8 cellular contexts compared by ENCODE assay signal in genomic region chr17:29155235-29155965, GRCh38. TPM values are rescaled to one million over a fixed set of nuclear protein-coding genes. Genes with fewer than 3 reads are reported as not detected.
DNase-seq lines count a peak whose midpoint lies in the region; ATAC-seq and TF ChIP-seq lines count a peak whose summit lies in the region.

No MANE protein-coding gene starts in this region.

- no peaks in the 10 kb centered on the region for H3K27me3 ChIP-seq in adrenal gland

- peaks cover 18 to 68% of the 10 kb centered on the region in 2 donors for H3K4me1 ChIP-seq in adrenal gland (replicated peaks in 1 of 2)

- ATAC-seq in left colon (peak; percentile 86), GM21367 (IDR thresholded peaks at IDR 0.05; ENCODE audit: unreplicated experiment) (no peak), HG02840 (IDR thresholded peaks at IDR 0.05; ENCODE audit: low FRiP score, unreplicated experiment) (no peak)

- TF ChIP-seq CTCF in GM10248 (IDR thresholded peaks at IDR 0.05; ENCODE audit: control extremely low read depth, extremely low read depth, low read depth, missing control alignments) (no peak), adrenal gland (IDR thresholded peaks at IDR 0.05) (no peak)

- H3K27ac ChIP-seq in SK-N-MC (peak overlapping the region; percentile 69), adrenal gland (peak overlapping the region in 4 of 5 donors; percentile 27 to 82 (median 76))

- POLR2A ChIA-PET in GM10248 (lab: Yijun Ruan, JAX): no interaction called here

- CTCF ChIA-PET in GM10248 (lab: Yijun Ruan, JAX): interaction anchor here (1.2 to 2.1 kb wide), 6 partner anchors 8 to 65 kb away, joined by 3 to 14 read pairs (median 4); partner anchors contain the start of gene MYO18A

- intact Hi-C loops in adrenal gland (cut with DNase I) (no loop called here), left colon (cut with DNase I, micrococcal nuclease) (no loop called here)

- no peaks in the 10 kb centered on the region for H3K36me3 ChIP-seq in SK-N-MC (ENCODE audit: insufficient read depth, low read length)
- H3K36me3 ChIP-seq in adrenal gland (replicated peaks in 1 of 2): no peaks in the 10 kb centered on the region

- H3K9me3 ChIP-seq in SK-N-MC (ENCODE audit: low read depth, low read length): no peaks in the 10 kb centered on the region
- H3K9me3 ChIP-seq in adrenal gland (replicated peaks in 1 of 3): no peaks in the 10 kb centered on the region

- H3K9ac ChIP-seq in SK-N-MC (ENCODE audit: insufficient read length): peak overlapping the region; percentile 26

- 29 to 47% (median 39%) methylated on average over 8 to 11 of the region's 11 CpGs for WGBS in adrenal gland, 4 donors

- DNase-seq in GM10248 (ENCODE audit: extremely low spot score) (peak; percentile 71), SK-N-MC (ENCODE audit: low read depth, low spot score) (no peak), adrenal gland (peak in 6 of 7 donors; percentile 63 to 80 (median 74)), left colon (peak; percentile 65 to 75), NCI-H82 treated with DMSO at 0.1 percent for 48 hours (lab: John Stamatoyannopoulos, UW; ENCODE audit: unreplicated experiment) (no peak)
- peak; percentile 43 to 59 for DNase-seq in stimulated activated CD8-positive, alpha-beta memory T cell treated with anti-CD3 and anti-CD28 coated beads, Interleukin-7, amount 100 ng/mL, for 4 hours (ENCODE audit: low read depth in 2 of 2)

- TF ChIP-seq POLR2A in adrenal gland (IDR thresholded peaks at IDR 0.05): no peak

- H3K4me3 ChIP-seq in SK-N-MC: no peak overlapping the region
- H3K4me3 ChIP-seq in adrenal gland: peak overlapping the region in 1 of 4 donors; percentile 21

RNA-seq across cellular contexts. Expression of gene MYO18A, which starts 24.8 kb away (rescaled TPM):
- total RNA-seq in adrenal gland (10 to 100 TPM; 27.0 to 59.0 (median 40.9) TPM), left colon (100 to 1,000 TPM in 1 of 2 donors, 10 to 100 TPM in 1; 84.8 to 110 TPM)
- 10 to 100 TPM; 24.7 to 95.6 (median 42.3) TPM for polyA plus RNA-seq in adrenal gland

Comparison
In these comparisons a context has a peak if more than half of its experiments do, and no peak if none do; other contexts are left out.
1. DNase-seq: peak in GM10248 (single experiment), adrenal gland (6 of 7), left colon (2 of 2) and stimulated activated CD8-positive, alpha-beta memory T cell treated with anti-CD3 and anti-CD28 coated beads, Interleukin-7, amount 100 ng/mL, for 4 hours (2 of 2); none in SK-N-MC (single experiment) and NCI-H82 treated with DMSO at 0.1 percent for 48 hours (single experiment).